ENCODE assay signal across 3 cellular contexts in the genomic region with DNA sequence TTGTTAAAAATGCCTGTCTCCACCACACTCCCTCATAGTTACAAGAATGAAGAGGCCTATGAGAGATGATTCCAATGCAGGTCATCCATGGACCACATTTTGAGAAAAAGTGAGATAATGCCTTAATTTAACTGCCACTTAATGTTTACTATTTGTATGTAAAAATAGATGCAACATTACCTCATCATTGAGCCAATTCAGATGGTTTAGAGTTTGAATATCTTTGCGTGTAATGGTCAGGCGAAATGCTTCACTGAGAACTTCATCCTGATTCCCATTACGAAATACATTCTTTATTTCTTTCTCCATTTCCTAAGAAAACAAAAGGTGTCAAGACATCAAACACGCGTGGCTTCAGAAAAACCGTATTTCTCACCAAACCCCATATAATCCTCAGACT.
"Had no signal": no experiment of that assay in that cellular context is flagged by ENCODE, and none has a peak within 500 bp of the region (broad histone marks: within the 10 kb centered on the region; RNA-seq: fewer than 3 reads in every experiment).

No MANE protein-coding gene starts in this region.

- ATAC-seq: GM12878 had no signal

- DNase-seq: GDM1, GF-D8 had no signal

- H3K4me3 ChIP-seq: GM12878 had no signal
